1 cellular context compared by ENCODE assay signal in genomic region chr1:159915571-159916239, GRCh38.
TF ChIP-seq lines count a peak whose summit lies in the region.

No MANE protein-coding gene starts in this region.

TF ChIP-seq in H1, 55 proteins besides CTCF, POLR2A, EP300 and RAD21:
- TF ChIP-seq E2F6 (IDR thresholded peaks at IDR 0.05) (no peak), ZNF274 (IDR thresholded peaks at IDR 0.05; ENCODE audit: borderline replicate concordance, extremely low read depth, low read length) (no peak), TAF7 (optimal IDR thresholded peaks at IDR 0.05; ENCODE audit: borderline replicate concordance, low read depth, low read length) (no peak), CREB1 (IDR thresholded peaks at IDR 0.05) (no peak), USF2 (IDR thresholded peaks at IDR 0.05; ENCODE audit: low read length) (no peak), NANOG (IDR thresholded peaks at IDR 0.05; ENCODE audit: insufficient read depth, low read depth, low read length, poor library complexity, severe bottlenecking) (no peak), JUN (IDR thresholded peaks at IDR 0.05; ENCODE audit: low read depth, low read length) (no peak)
TF ChIP-seq in H1: peak in this region for 0.
